In the genomic region with DNA sequence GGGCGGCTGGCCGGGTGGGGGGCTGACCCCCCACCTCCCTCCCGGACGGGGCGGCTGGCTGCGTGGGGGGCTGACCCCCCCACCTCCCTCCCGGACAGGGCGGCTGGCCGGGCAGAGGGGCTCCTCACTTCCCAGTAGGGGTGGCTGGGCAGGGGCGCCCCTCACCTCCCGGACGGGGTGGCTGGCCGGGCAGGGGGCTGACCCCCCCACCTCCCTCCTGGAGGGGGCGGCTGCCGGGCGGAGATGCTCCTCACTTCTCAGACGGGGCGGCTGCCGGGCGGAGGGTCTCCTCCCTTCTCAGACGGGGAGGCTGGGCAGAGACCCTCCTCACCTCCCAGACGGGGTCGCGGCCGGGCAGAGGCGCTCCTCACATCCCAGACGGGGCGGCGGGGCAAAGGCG, we compare ENCODE assay signal across 1 cellular context. TPM values are rescaled to one million over a fixed set of nuclear protein-coding genes. Genes with fewer than 3 reads are reported as not detected.
"Had no signal": no experiment of that assay in that cellular context is flagged by ENCODE, and none has a peak within 500 bp of the region (broad histone marks: within the 10 kb centered on the region; RNA-seq: fewer than 3 reads in every experiment).

No MANE protein-coding gene starts in this region.

RNA-seq across cellular contexts. Expression of a gene that starts 5.8 kb away (rescaled TPM):
- polyA plus RNA-seq: naive thymus-derived CD4-positive, alpha-beta T cell had no signal
